Comparison of ENCODE assay signal across 8 cellular contexts in the genomic region with DNA sequence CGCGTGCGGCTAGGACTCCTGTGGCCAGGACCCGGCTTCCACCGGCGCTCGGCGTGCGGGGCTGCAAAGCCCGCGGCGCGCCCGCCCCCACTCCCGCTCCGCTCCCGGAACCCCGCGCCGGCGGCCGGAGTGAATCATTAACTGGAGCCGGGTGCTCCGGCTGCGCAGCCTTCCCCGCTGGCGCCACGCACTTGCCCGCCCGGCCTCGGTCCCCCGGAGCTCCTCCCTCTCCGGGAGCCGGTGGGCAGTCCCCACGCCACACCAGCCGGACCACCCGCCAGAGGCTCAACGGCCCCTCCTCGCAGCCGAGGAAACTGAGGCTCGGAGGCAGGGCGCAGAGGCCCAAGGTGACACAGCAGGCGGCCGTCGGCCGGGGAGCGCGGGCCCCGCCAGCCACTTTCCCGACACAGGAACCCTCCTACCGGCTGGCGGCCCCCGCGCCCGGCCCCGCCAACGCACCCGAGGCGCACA.
A peak's percentile ranks its signal among the peaks of the same experiment; 100 is the strongest.
DNase-seq lines count a peak whose midpoint lies in the region; ATAC-seq and TF ChIP-seq lines count a peak whose summit lies in the region.

No MANE protein-coding gene starts in this region.

- no peaks in the 10 kb centered on the region for H3K36me3 Mint-ChIP-seq in memory B cell

- TF ChIP-seq CTCF in choroid plexus epithelial cell (conservative IDR thresholded peaks at IDR 0.05; ENCODE audit: low read depth, low read length), result no peak

- peak overlapping the region; percentile 41 for H3K4me3 Mint-ChIP-seq in memory B cell

- peaks cover 56% of the 10 kb centered on the region for H3K4me1 ChIP-seq in HUES48 (ENCODE audit: control insufficient read depth, insufficient read depth, low read length)

- no peaks in the 10 kb centered on the region for H3K27me3 ChIP-seq in HUES48 (ENCODE audit: control insufficient read depth, insufficient read depth, low read length)

- H3K27ac ChIP-seq in HUES48 (ENCODE audit: low read depth, low read length), result peak overlapping the region; percentile 87

- no peaks in the 10 kb centered on the region for H3K9me3 Mint-ChIP-seq in memory B cell

- H3K4me1 Mint-ChIP-seq in memory B cell, result peaks cover 9% of the 10 kb centered on the region

- H3K9me3 ChIP-seq in HUES48 (ENCODE audit: control insufficient read depth, insufficient read depth, low read length), result no peaks in the 10 kb centered on the region

- no peaks in the 10 kb centered on the region; the same call in 1 of the 2 replicates for H3K36me3 ChIP-seq in HUES48 (ENCODE audit: control insufficient read depth, insufficient read depth, low read length)

- DNase-seq in DMS53 (lab: John Stamatoyannopoulos, UW), result peak; percentile 83
- DNase-seq in choroid plexus epithelial cell (ENCODE audit: low read depth), result no peak
- no peak for DNase-seq in memory B cell (ENCODE audit: low spot score in 2 of 2)
- DNase-seq in T-helper 2 cell, result no peak
- DNase-seq in activated effector memory CD4-positive, alpha-beta T cell treated with Interleukin-2 at 50 U/mL for 16 hours, result no peak

- H3K27ac Mint-ChIP-seq in memory B cell, result no peak overlapping the region

- H3K9ac ChIP-seq in HUES48 (ENCODE audit: low read depth, low read length), result peak overlapping the region; percentile 66

- peak overlapping the region; percentile 79 for H3K4me3 ChIP-seq in HUES48 (ENCODE audit: low read depth, low read length)
- H3K4me3 ChIP-seq in choroid plexus epithelial cell (ENCODE audit: low read depth, low read length), result peak overlapping the region; percentile 87

- peaks cover 35% of the 10 kb centered on the region for H3K27me3 Mint-ChIP-seq in memory B cell

- peak; percentile 20 for ATAC-seq in GM21360 (IDR thresholded peaks at IDR 0.05; ENCODE audit: unreplicated experiment)
- peak; percentile 19 for ATAC-seq in memory B cell (ENCODE audit: low read depth)
- no peak for ATAC-seq in HG03378 (IDR thresholded peaks at IDR 0.05; ENCODE audit: unreplicated experiment)
